In the genomic region with DNA sequence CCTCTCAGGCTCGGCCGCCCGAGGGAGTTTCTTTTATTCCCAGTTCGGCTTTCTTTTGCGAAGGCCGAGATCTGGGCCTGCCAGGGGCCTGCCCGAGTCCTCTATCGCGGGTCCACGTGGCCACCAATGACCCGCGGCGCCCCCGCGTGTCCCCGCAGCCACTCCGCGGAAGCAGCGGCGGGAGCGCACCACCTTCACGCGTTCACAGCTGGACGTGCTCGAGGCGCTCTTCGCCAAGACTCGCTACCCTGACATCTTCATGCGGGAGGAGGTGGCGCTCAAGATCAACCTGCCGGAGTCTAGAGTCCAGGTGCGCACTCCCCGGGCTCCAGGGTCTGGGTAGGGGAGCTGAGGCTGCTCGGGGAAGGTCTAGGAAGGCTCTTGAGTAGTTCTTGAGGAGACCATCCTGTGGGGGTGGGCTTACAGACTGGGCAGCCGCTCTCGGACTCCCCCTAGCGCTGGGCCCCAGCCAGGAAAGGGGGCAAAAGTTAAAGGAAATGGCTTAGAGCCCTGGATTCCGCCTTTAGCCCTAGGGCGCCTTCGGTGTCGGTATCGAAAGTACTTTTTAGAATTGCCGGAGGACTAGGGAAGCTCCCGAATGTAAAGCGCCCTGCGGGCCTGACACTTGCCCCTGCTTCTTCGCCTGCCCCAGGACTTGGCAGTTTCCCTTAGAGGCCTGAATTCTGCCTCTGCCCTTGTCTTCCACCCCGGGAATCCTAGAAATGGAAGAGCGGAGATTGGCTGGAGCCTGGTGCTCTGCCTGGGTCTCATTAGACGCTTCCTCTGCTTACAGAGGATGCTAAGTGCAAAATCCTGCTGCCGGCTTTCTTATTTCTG, we compare ENCODE assay signal across 8 cellular contexts. TPM values are rescaled to one million over a fixed set of nuclear protein-coding genes. Genes with fewer than 3 reads are reported as not detected.
A peak's percentile ranks its signal among the peaks of the same experiment; 100 is the strongest.
DNase-seq lines count a peak whose midpoint lies in the region; ATAC-seq and TF ChIP-seq lines count a peak whose summit lies in the region.

No MANE protein-coding gene starts in this region.

- no peak overlapping the region for H3K27ac ChIP-seq in HUES6 (ENCODE audit: low read depth, low read length)

- peak in 1 of 3 donors; percentile 29 for ATAC-seq in natural killer cell
- ATAC-seq in GM19397 (IDR thresholded peaks at IDR 0.05; ENCODE audit: unreplicated experiment), result no peak

- no peak overlapping the region for H3K27ac Mint-ChIP-seq in dendritic cell treated with granulocyte-macrophage colony-stimulating factor and Interleukin-4, amounts not matched to agents 40 ng/mL and 50 ng/mL, for 4 days
- no peak overlapping the region for H3K27ac Mint-ChIP-seq in natural killer cell

- H3K36me3 ChIP-seq in BJ (ENCODE audit: control insufficient read depth, insufficient read depth, low read length), result no peaks in the 10 kb centered on the region
- H3K36me3 ChIP-seq in HUES6 (ENCODE audit: control insufficient read depth, insufficient read depth, low read length), result no peaks in the 10 kb centered on the region

- H3K36me3 Mint-ChIP-seq in dendritic cell treated with granulocyte-macrophage colony-stimulating factor and Interleukin-4, amounts not matched to agents 40 ng/mL and 50 ng/mL, for 4 days (ENCODE audit: low read depth), result no peaks in the 10 kb centered on the region
- H3K36me3 Mint-ChIP-seq in natural killer cell, result peaks cover 6% of the 10 kb centered on the region

- H3K4me1 Mint-ChIP-seq in dendritic cell treated with granulocyte-macrophage colony-stimulating factor and Interleukin-4, amounts not matched to agents 40 ng/mL and 50 ng/mL, for 4 days (ENCODE audit: low read depth), result peaks cover 90% of the 10 kb centered on the region
- H3K4me1 Mint-ChIP-seq in natural killer cell, result peaks cover 57 to 60% of the 10 kb centered on the region in 2 donors

- peaks cover 61% of the 10 kb centered on the region for H3K4me1 ChIP-seq in HUES6 (ENCODE audit: control insufficient read depth, insufficient read depth, low read length)

- H3K27me3 ChIP-seq in BJ (ENCODE audit: control insufficient read depth, insufficient read depth, low read length) (peaks cover 46% of the 10 kb centered on the region), HUES6 (ENCODE audit: control insufficient read depth, insufficient read depth, low read length) (peaks cover 99% of the 10 kb centered on the region)

- DNase-seq in BJ (ENCODE audit: low read depth) (no peak), natural killer cell (no peak), COR-L47 (lab: John Stamatoyannopoulos, UW) (no peak), NCI-H1048 (lab: John Stamatoyannopoulos, UW) (no peak)
- no peak for DNase-seq in activated effector memory CD4-positive, alpha-beta T cell treated with anti-CD3 and anti-CD28 coated beads, Interleukin-2, amount 50 U/mL, for 16 hours

- H3K4me3 Mint-ChIP-seq in dendritic cell treated with granulocyte-macrophage colony-stimulating factor and Interleukin-4, amounts not matched to agents 40 ng/mL and 50 ng/mL, for 4 days, result peak overlapping the region; percentile 72
- peak overlapping the region; percentile 76 for H3K4me3 Mint-ChIP-seq in natural killer cell

- TF ChIP-seq CTCF in BJ (IDR thresholded peaks at IDR 0.05; ENCODE audit: insufficient read depth, low read depth, low read length), result peak; percentile 28; the same call in 1 of the 2 replicates
- TF ChIP-seq CTCF in natural killer cell (IDR thresholded peaks at IDR 0.05), result no peak

- no peaks in the 10 kb centered on the region for H3K9me3 Mint-ChIP-seq in dendritic cell treated with granulocyte-macrophage colony-stimulating factor and Interleukin-4, amounts not matched to agents 40 ng/mL and 50 ng/mL, for 4 days
- H3K9me3 Mint-ChIP-seq in natural killer cell, result no peaks in the 10 kb centered on the region

- peaks cover 96% of the 10 kb centered on the region for H3K27me3 Mint-ChIP-seq in dendritic cell treated with granulocyte-macrophage colony-stimulating factor and Interleukin-4, amounts not matched to agents 40 ng/mL and 50 ng/mL, for 4 days
- H3K27me3 Mint-ChIP-seq in natural killer cell (ENCODE audit: low read depth in 2 of 2), result peaks cover 78 to 81% of the 10 kb centered on the region in 2 donors

- CTCF ChIA-PET in BJ (lab: Yijun Ruan, JAX), result interaction anchor here (1.2 kb wide), 1 partner anchor 9 kb away, joined by 3 read pairs; no protein-coding TSS in a partner anchor

- H3K4me3 ChIP-seq in BJ (ENCODE audit: low read depth, low read length) (no peak overlapping the region), HUES6 (ENCODE audit: low read depth, low read length) (peak overlapping the region; percentile 53)

- POLR2A ChIA-PET in BJ (lab: Charles Lee), result no interaction called here

- H3K9ac ChIP-seq in HUES6 (ENCODE audit: low read length), result no peak overlapping the region

- intact Hi-C loops in dendritic cell treated with granulocyte-macrophage colony-stimulating factor and Interleukin-4, amounts not matched to agents 40 ng/mL and 50 ng/mL, for 4 days (cut with micrococcal nuclease), result no loop called here
- intact Hi-C loops in natural killer cell (cut with micrococcal nuclease), result no loop called here

- H3K9me3 ChIP-seq in HUES6 (ENCODE audit: control insufficient read depth, insufficient read depth, low read depth, low read length), result no peaks in the 10 kb centered on the region

RNA-seq across cellular contexts. Expression of a gene that starts 3.5 kb away (rescaled TPM):
- not detected in 2 replicates for polyA plus RNA-seq in BJ (2011; rRNA removed)
- polyA minus RNA-seq in BJ (2011; rRNA and poly(A)+ RNA removed), result 0.26 TPM in 1 of 2 replicates, not detected in the other
- total RNA-seq in natural killer cell, result not detected
